Comparison of ENCODE assay signal across 10 cellular contexts in the genomic region with DNA sequence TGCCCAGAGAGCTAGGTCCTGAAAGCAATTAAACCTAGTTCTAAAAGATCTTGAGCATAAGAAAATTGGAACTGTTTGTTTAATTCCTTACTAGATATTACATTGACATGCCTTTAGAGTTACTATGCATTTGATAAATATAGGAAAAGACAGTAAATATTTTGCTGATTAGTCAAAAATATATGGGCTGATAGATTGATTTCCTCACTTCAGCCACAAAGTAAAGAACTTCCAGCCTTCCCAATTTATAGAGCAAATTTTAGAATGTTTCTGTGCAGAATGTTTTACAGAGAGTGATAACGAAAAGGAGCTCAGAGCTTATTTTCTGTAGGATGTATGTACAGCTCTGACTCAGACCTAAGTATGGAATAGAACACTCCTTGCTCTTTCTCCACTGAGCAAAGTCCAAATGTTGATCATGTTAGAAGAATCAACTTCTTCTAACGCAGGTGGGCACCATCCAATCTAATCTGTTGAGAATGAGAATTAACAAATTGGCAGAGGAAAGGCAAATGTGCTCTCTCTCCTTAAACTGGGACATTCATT.
A peak's percentile ranks its signal among the peaks of the same experiment; 100 is the strongest.
DNase-seq lines count a peak whose midpoint lies in the region; ATAC-seq and TF ChIP-seq lines count a peak whose summit lies in the region.
"Had no signal": no experiment of that assay in that cellular context is flagged by ENCODE, and none has a peak within 500 bp of the region (broad histone marks: within the 10 kb centered on the region; RNA-seq: fewer than 3 reads in every experiment).

No MANE protein-coding gene starts in this region.

- no peaks in the 10 kb centered on the region for H3K9me2 ChIP-seq in PC-3 (replicated peaks; ENCODE audit: low read length)
- no peaks in the 10 kb centered on the region for H3K9me2 ChIP-seq in neural cell (ENCODE audit: insufficient read depth, low read length)

- H3K27ac Mint-ChIP-seq in activated CD4-positive, alpha-beta T cell treated with anti-CD3 and anti-CD28 coated beads, Interleukin-2, amount 10 ng/mL, durations not matched to agents 24 days and 14 days, result no peak overlapping the region
- H3K27ac Mint-ChIP-seq: CD4-positive, CD25-positive, alpha-beta regulatory T cell had no signal

- peaks cover 5% of the 10 kb centered on the region for H3F3A ChIP-seq in PC-3 (ENCODE audit: low read length, unreplicated experiment)
- H3F3A ChIP-seq in neural cell (ENCODE audit: insufficient read depth, low read length, poor library complexity, severe bottlenecking), result no peaks in the 10 kb centered on the region

- no TSS peak for BruUV-seq in PC-3 (replicated peaks; lab: Mats Ljungman, UMichigan)

- H3K4me3 ChIP-seq in PC-3 (ENCODE audit: low read length) (no peak overlapping the region), neural cell (ENCODE audit: low read length) (no peak overlapping the region)
- H3K4me3 ChIP-seq: BLaER1 treated with 17β-estradiol and CSF1 and Interleukin-3, amounts not matched to agents 10 nM and 100 nM; GM23248 had no signal

- H3K9me3 Mint-ChIP-seq in activated CD4-positive, alpha-beta T cell treated with anti-CD3 and anti-CD28 coated beads, Interleukin-2, amount 10 ng/mL, durations not matched to agents 24 days and 14 days, result peaks cover 3% of the 10 kb centered on the region

- no peaks in the 10 kb centered on the region for H3K27me3 ChIP-seq in PC-3 (ENCODE audit: low read length)
- no peaks in the 10 kb centered on the region for H3K27me3 ChIP-seq in neural cell (ENCODE audit: insufficient read depth, low read depth, low read length)
- H3K27me3 ChIP-seq: BLaER1 treated with 17β-estradiol and CSF1 and Interleukin-3, amounts not matched to agents 10 nM and 100 nM had no signal

- CTCF ChIA-PET in PC-3 (lab: Charles Lee), result interaction anchor here (0.6 to 2.4 kb wide), 12 partner anchors 20 to 364 kb away, joined by 3 to 24 read pairs (median 4); a partner anchor contains a TSS

- peaks cover 17% of the 10 kb centered on the region for H3K27me3 Mint-ChIP-seq in activated CD4-positive, alpha-beta T cell treated with anti-CD3 and anti-CD28 coated beads, Interleukin-2, amount 10 ng/mL, durations not matched to agents 24 days and 14 days
- H3K27me3 Mint-ChIP-seq: CD4-positive, CD25-positive, alpha-beta regulatory T cell had no signal

- no peak for TF ChIP-seq RAD21 in neural cell (conservative IDR thresholded peaks at IDR 0.05)

- H3K79me2 ChIP-seq in PC-3 (ENCODE audit: low read length) (no peaks in the 10 kb centered on the region), neural cell (replicated peaks; ENCODE audit: insufficient read depth, low read length) (no peaks in the 10 kb centered on the region)

- H3K4me3 Mint-ChIP-seq in activated CD4-positive, alpha-beta T cell treated with anti-CD3 and anti-CD28 coated beads, Interleukin-2, amount 10 ng/mL, durations not matched to agents 24 days and 14 days, result no peak overlapping the region
- H3K4me3 Mint-ChIP-seq: CD4-positive, CD25-positive, alpha-beta regulatory T cell had no signal

- ATAC-seq in PC-3, result peak; percentile 69
- no peak for ATAC-seq in HG02884 (IDR thresholded peaks at IDR 0.05; ENCODE audit: unreplicated experiment)
- ATAC-seq in HG02970 (IDR thresholded peaks at IDR 0.05; ENCODE audit: low FRiP score, unreplicated experiment), result no peak

- H3K9ac ChIP-seq in PC-3 (ENCODE audit: low read length), result no peak overlapping the region
- no peak overlapping the region for H3K9ac ChIP-seq in neural cell (ENCODE audit: low read length)
- H3K9ac ChIP-seq: BLaER1 treated with 17β-estradiol and CSF1 and Interleukin-3, amounts not matched to agents 10 nM and 100 nM; GM23248 had no signal

- H3K9me3 ChIP-seq in PC-3 (ENCODE audit: low read length) (no peaks in the 10 kb centered on the region), neural cell (ENCODE audit: low read length) (no peaks in the 10 kb centered on the region)

- DNase-seq in activated CD4-positive, alpha-beta T cell treated with anti-CD3 and anti-CD28 coated beads, Interleukin-2, amount 10 ng/mL, durations not matched to agents 24 days and 14 days, result peak; percentile 19
- DNase-seq in activated CD4-positive, alpha-beta T cell treated with anti-CD3 and anti-CD28 coated beads, Interleukin-2, amount 50 U/mL, for 48 hours, result no peak
- DNase-seq in PC-3 (peak; percentile 63), NCI-H526 (lab: John Stamatoyannopoulos, UW) (no peak)

- H3K36me3 Mint-ChIP-seq in activated CD4-positive, alpha-beta T cell treated with anti-CD3 and anti-CD28 coated beads, Interleukin-2, amount 10 ng/mL, durations not matched to agents 24 days and 14 days (ENCODE audit: low read depth), result no peaks in the 10 kb centered on the region
- H3K36me3 Mint-ChIP-seq: CD4-positive, CD25-positive, alpha-beta regulatory T cell had no signal

- no peak for TF ChIP-seq EP300 in neural cell (conservative IDR thresholded peaks at IDR 0.05; ENCODE audit: poor library complexity, severe bottlenecking)

- TF ChIP-seq CTCF in PC-3 (conservative IDR thresholded peaks at IDR 0.05; ENCODE audit: low read depth, low read length) (no peak), neural cell (IDR thresholded peaks at IDR 0.05; ENCODE audit: poor library complexity, severe bottlenecking) (no peak)

- H4K20me1 ChIP-seq in PC-3 (ENCODE audit: low read length) (no peaks in the 10 kb centered on the region), neural cell (ENCODE audit: insufficient read depth) (no peaks in the 10 kb centered on the region)
- H4K20me1 ChIP-seq: BLaER1 treated with 17β-estradiol and CSF1 and Interleukin-3, amounts not matched to agents 10 nM and 100 nM had no signal

- H2AFZ ChIP-seq in PC-3 (ENCODE audit: low read length), result 0 out of 2 replicates have a peak overlapping the region, but pooled peaks have one; percentile 5
- no peak overlapping the region for H2AFZ ChIP-seq in neural cell (ENCODE audit: low read depth, low read length)
- H2AFZ ChIP-seq: GM23248 had no signal

- H3K4me1 ChIP-seq in PC-3 (ENCODE audit: insufficient read depth, low read length), result peaks cover 36% of the 10 kb centered on the region
- H3K4me1 ChIP-seq: BLaER1 treated with 17β-estradiol and CSF1 and Interleukin-3, amounts not matched to agents 10 nM and 100 nM had no signal

- H3K36me3 ChIP-seq in PC-3 (ENCODE audit: low read depth, low read length) (no peaks in the 10 kb centered on the region), neural cell (ENCODE audit: insufficient read depth, low read length) (no peaks in the 10 kb centered on the region)
- H3K36me3 ChIP-seq: BLaER1 treated with 17β-estradiol and CSF1 and Interleukin-3, amounts not matched to agents 10 nM and 100 nM had no signal

- intact Hi-C loops in activated CD4-positive, alpha-beta T cell treated with anti-CD3 and anti-CD28 coated beads, Interleukin-2, amount 10 ng/mL, durations not matched to agents 24 days and 14 days (cut with micrococcal nuclease), result loop anchor here (2.0 kb wide), 1 partner anchor 359 kb away; no protein-coding TSS in a partner anchor
- intact Hi-C loops in PC-3 (cut with micrococcal nuclease), result loop anchor here (5.0 kb wide), 1 partner anchor 455 kb away; no protein-coding TSS in a partner anchor

- POLR2A ChIA-PET in PC-3 (lab: Charles Lee; ENCODE audit: unreplicated experiment), result no interaction called here

- H3K4me2 ChIP-seq in PC-3 (ENCODE audit: low read length) (peak overlapping the region; percentile 35), neural cell (ENCODE audit: low read length) (no peak overlapping the region)
- H3K4me2 ChIP-seq: BLaER1 treated with 17β-estradiol and CSF1 and Interleukin-3, amounts not matched to agents 10 nM and 100 nM had no signal

- H3K27ac ChIP-seq in PC-3 (ENCODE audit: low read length) (no peak overlapping the region), neural cell (ENCODE audit: low read length) (peak overlapping the region; percentile 19)
- H3K27ac ChIP-seq: BLaER1 treated with 17β-estradiol and CSF1 and Interleukin-3, amounts not matched to agents 10 nM and 100 nM; GM23248 had no signal

- no peaks in the 10 kb centered on the region for H3K4me1 Mint-ChIP-seq in activated CD4-positive, alpha-beta T cell treated with anti-CD3 and anti-CD28 coated beads, Interleukin-2, amount 10 ng/mL, durations not matched to agents 24 days and 14 days

TF ChIP-seq in neural cell, 6 proteins besides CTCF, POLR2A, EP300 and RAD21:
- no peak for TF ChIP-seq TAF1 (IDR thresholded peaks at IDR 0.05; ENCODE audit: low read depth)
- TF ChIP-seq EZH2 (IDR thresholded peaks at IDR 0.05; ENCODE audit: borderline replicate concordance, insufficient read depth, low read length, poor library complexity, severe bottlenecking), result no peak
- TF ChIP-seq, protein P1, sequence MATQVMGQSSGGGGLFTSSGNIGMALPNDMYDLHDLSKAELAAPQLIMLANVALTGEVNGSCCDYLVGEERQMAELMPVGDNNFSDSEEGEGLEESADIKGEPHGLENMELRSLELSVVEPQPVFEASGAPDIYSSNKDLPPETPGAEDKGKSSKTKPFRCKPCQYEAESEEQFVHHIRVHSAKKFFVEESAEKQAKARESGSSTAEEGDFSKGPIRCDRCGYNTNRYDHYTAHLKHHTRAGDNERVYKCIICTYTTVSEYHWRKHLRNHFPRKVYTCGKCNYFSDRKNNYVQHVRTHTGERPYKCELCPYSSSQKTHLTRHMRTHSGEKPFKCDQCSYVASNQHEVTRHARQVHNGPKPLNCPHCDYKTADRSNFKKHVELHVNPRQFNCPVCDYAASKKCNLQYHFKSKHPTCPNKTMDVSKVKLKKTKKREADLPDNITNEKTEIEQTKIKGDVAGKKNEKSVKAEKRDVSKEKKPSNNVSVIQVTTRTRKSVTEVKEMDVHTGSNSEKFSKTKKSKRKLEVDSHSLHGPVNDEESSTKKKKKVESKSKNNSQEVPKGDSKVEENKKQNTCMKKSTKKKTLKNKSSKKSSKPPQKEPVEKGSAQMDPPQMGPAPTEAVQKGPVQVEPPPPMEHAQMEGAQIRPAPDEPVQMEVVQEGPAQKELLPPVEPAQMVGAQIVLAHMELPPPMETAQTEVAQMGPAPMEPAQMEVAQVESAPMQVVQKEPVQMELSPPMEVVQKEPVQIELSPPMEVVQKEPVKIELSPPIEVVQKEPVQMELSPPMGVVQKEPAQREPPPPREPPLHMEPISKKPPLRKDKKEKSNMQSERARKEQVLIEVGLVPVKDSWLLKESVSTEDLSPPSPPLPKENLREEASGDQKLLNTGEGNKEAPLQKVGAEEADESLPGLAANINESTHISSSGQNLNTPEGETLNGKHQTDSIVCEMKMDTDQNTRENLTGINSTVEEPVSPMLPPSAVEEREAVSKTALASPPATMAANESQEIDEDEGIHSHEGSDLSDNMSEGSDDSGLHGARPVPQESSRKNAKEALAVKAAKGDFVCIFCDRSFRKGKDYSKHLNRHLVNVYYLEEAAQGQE (IDR thresholded peaks at IDR 0.05; ENCODE audit: borderline replicate concordance), result no peak
- no peak for TF ChIP-seq POLR2AphosphoS5 (IDR thresholded peaks at IDR 0.05)
- TF ChIP-seq MXI1 (conservative IDR thresholded peaks at IDR 0.05; ENCODE audit: poor library complexity, severe bottlenecking), result no peak

Comparison
In these comparisons a context has a peak if more than half of its experiments do, and no peak if none do; other contexts are left out.
1. DNase-seq: peak in activated CD4-positive, alpha-beta T cell treated with anti-CD3 and anti-CD28 coated beads, Interleukin-2, amount 10 ng/mL, durations not matched to agents 24 days and 14 days (single experiment) and PC-3 (single experiment); none in activated CD4-positive, alpha-beta T cell treated with anti-CD3 and anti-CD28 coated beads, Interleukin-2, amount 50 U/mL, for 48 hours (0 of 2) and NCI-H526 (0 of 2).